ENCODE assay signal across 19 cellular contexts in the genomic region with DNA sequence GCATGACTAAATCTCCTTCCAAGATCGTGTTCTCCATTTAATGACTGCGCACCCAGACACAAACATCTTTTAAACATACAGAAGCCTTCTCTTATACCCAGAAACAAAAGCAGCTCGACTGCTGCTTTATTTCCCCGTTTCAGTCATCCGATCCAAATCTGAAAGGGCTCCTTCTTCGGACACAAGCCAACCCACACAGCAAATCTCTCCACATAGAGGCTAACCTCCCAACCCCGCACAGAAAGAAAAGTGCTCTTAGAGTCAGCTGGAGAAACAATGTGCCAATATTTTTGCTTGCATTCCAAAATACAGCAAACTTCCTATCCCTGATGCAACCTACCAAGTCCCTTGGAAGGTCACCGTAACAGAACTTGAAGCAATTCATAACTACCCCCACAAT. TPM values are rescaled to one million over a fixed set of nuclear protein-coding genes. Genes with fewer than 3 reads are reported as not detected.
DNase-seq lines count a peak whose midpoint lies in the region; ATAC-seq and TF ChIP-seq lines count a peak whose summit lies in the region.
"Had no signal": no experiment of that assay in that cellular context is flagged by ENCODE, and none has a peak within 500 bp of the region (broad histone marks: within the 10 kb centered on the region; RNA-seq: fewer than 3 reads in every experiment).

No MANE protein-coding gene starts in this region.

- H3K27me3 ChIP-seq in adipocyte (replicated peaks; ENCODE audit: control insufficient read depth, insufficient read depth, low read length) = no peaks in the 10 kb centered on the region
- no peaks in the 10 kb centered on the region for H3K27me3 ChIP-seq in lower lobe of right lung (ENCODE audit: low read depth)
- H3K27me3 ChIP-seq: uterus had no signal

- intact Hi-C loops in lower lobe of right lung (cut with DNase I) = no loop called here
- intact Hi-C loops in Calu3 (cut with micrococcal nuclease; ENCODE audit: unreplicated experiment) = no loop called here

- peaks cover 40% of the 10 kb centered on the region for H3K4me1 Mint-ChIP-seq in Calu3 (ENCODE audit: low read depth, unreplicated experiment)
- H3K4me1 Mint-ChIP-seq: activated CD4-positive, alpha-beta memory T cell treated with anti-CD3 and anti-CD28 coated beads, Interleukin-2, amount 10 ng/mL, durations not matched to agents 7 days and 5 days; B cell; stimulated activated naive B cell treated with anti-CD40 and anti-IgM and Interleukin-4, amounts not matched to agents 10 μg/mL and 1 μg/mL and 100 μg/mL, for 72 hours had no signal

- no peak for DNase-seq in adipocyte (ENCODE audit: low read depth)
- peak; percentile 71 for DNase-seq in choroid plexus epithelial cell (ENCODE audit: low read depth)
- DNase-seq in lower lobe of right lung = no peak
- peak; percentile 30 for DNase-seq in stromal cell of bone marrow (ENCODE audit: low read depth)
- DNase-seq in NCI-H2107 treated with DMSO at 0.1 percent for 48 hours (lab: John Stamatoyannopoulos, UW; ENCODE audit: unreplicated experiment) = no peak
- no peak for DNase-seq in Calu3
- DNase-seq in A172 (ENCODE audit: low spot score) = no peak
- no peak for DNase-seq in stimulated activated CD4-positive, alpha-beta T cell treated with anti-CD3 and anti-CD28 coated beads, Interleukin-2, amount 100 ng/mL, for 24 hours
- DNase-seq: activated CD4-positive, alpha-beta memory T cell treated with anti-CD3 and anti-CD28 coated beads, Interleukin-2, amount 10 ng/mL, durations not matched to agents 7 days and 5 days; activated T-cell treated with anti-CD3 and anti-CD28 coated beads, Interleukin-2, amount 50 U/mL, for 48 hours; mammary epithelial cell; NCI-H2029 treated with DMSO at 0.1 percent for 48 hours; NCI-H524 treated with DMSO at 0.1 percent for 48 hours; PC-9; stimulated activated naive B cell treated with anti-CD40 and anti-IgM and Interleukin-4, amounts not matched to agents 10 μg/mL and 1 μg/mL and 100 μg/mL, for 72 hours; uterus had no signal

- H3K9ac ChIP-seq in adipocyte (ENCODE audit: low read length) = peak overlapping the region; percentile 22

- CTCF ChIA-PET in Calu3 (lab: Charles Lee) = no interaction called here

- H3K36me3 ChIP-seq in adipocyte (ENCODE audit: control insufficient read depth, insufficient read depth, low read length, severe bottlenecking) (no peaks in the 10 kb centered on the region), lower lobe of right lung (no peaks in the 10 kb centered on the region)
- H3K36me3 ChIP-seq: uterus had no signal

- peak; percentile 34 to 56 for ATAC-seq in lower lobe of right lung
- ATAC-seq: HCT116; stimulated activated naive B cell treated with anti-CD40 and anti-IgM and Interleukin-4, amounts not matched to agents 10 μg/mL and 1 μg/mL and 100 μg/mL, for 72 hours had no signal

- no peaks in the 10 kb centered on the region for H3K27me3 Mint-ChIP-seq in Calu3 (ENCODE audit: unreplicated experiment)

- no peaks in the 10 kb centered on the region for H3K36me3 Mint-ChIP-seq in Calu3 (ENCODE audit: insufficient read depth, unreplicated experiment)
- H3K36me3 Mint-ChIP-seq: stimulated activated naive B cell treated with anti-CD40 and anti-IgM and Interleukin-4, amounts not matched to agents 10 μg/mL and 1 μg/mL and 100 μg/mL, for 72 hours had no signal

- H3K27ac Mint-ChIP-seq in Calu3 (ENCODE audit: unreplicated experiment) = no peak overlapping the region
- H3K27ac Mint-ChIP-seq: activated CD4-positive, alpha-beta memory T cell treated with anti-CD3 and anti-CD28 coated beads, Interleukin-2, amount 10 ng/mL, durations not matched to agents 7 days and 5 days; B cell; stimulated activated naive B cell treated with anti-CD40 and anti-IgM and Interleukin-4, amounts not matched to agents 10 μg/mL and 1 μg/mL and 100 μg/mL, for 72 hours had no signal

- no peak for TF ChIP-seq CTCF in choroid plexus epithelial cell (conservative IDR thresholded peaks at IDR 0.05; ENCODE audit: low read depth, low read length)
- TF ChIP-seq CTCF in lower lobe of right lung (IDR thresholded peaks at IDR 0.05) = no peak
- TF ChIP-seq CTCF in Calu3 (IDR thresholded peaks at IDR 0.05; ENCODE audit: unreplicated experiment) = no peak

- BruUV-seq in Calu3 (replicated peaks; lab: Mats Ljungman, UMichigan) = no TSS peak

- H3K4me3 ChIP-seq in adipocyte (ENCODE audit: low read length) (peak overlapping the region; percentile 52), choroid plexus epithelial cell (ENCODE audit: low read depth, low read length) (peak overlapping the region; percentile 17), lower lobe of right lung (peak overlapping the region; percentile 13)
- H3K4me3 ChIP-seq: PC-9, skin epidermis, uterus had no signal

- no peaks in the 10 kb centered on the region for H3K9me3 Mint-ChIP-seq in Calu3 (ENCODE audit: low read depth, unreplicated experiment)
- H3K9me3 Mint-ChIP-seq: activated CD4-positive, alpha-beta memory T cell treated with anti-CD3 and anti-CD28 coated beads, Interleukin-2, amount 10 ng/mL, durations not matched to agents 7 days and 5 days; stimulated activated naive B cell treated with anti-CD40 and anti-IgM and Interleukin-4, amounts not matched to agents 10 μg/mL and 1 μg/mL and 100 μg/mL, for 72 hours had no signal

- H3K4me1 ChIP-seq in adipocyte (ENCODE audit: control insufficient read depth, insufficient read depth, low read length) (peaks cover 22% of the 10 kb centered on the region), lower lobe of right lung (peaks cover 4% of the 10 kb centered on the region)
- H3K4me1 ChIP-seq: uterus had no signal

- H3K27ac ChIP-seq in lower lobe of right lung = no peak overlapping the region
- H3K27ac ChIP-seq: PC-9, skin epidermis, uterus had no signal

- H3K4me3 Mint-ChIP-seq in Calu3 (ENCODE audit: low read depth, unreplicated experiment) = no peak overlapping the region
- H3K4me3 Mint-ChIP-seq: activated CD4-positive, alpha-beta memory T cell treated with anti-CD3 and anti-CD28 coated beads, Interleukin-2, amount 10 ng/mL, durations not matched to agents 7 days and 5 days; B cell; stimulated activated naive B cell treated with anti-CD40 and anti-IgM and Interleukin-4, amounts not matched to agents 10 μg/mL and 1 μg/mL and 100 μg/mL, for 72 hours had no signal

- no peaks in the 10 kb centered on the region for H3K9me3 ChIP-seq in adipocyte (ENCODE audit: control insufficient read depth, low read length)
- H3K9me3 ChIP-seq in lower lobe of right lung = no peaks in the 10 kb centered on the region
- H3K9me3 ChIP-seq: uterus had no signal

RNA-seq across cellular contexts. Expression of gene GAREM1, which starts 29.1 kb away (rescaled TPM):
- 10.3 TPM for total RNA-seq in lower lobe of right lung
- total RNA-seq in Calu3 (2022) = 17.0 and 19.3 TPM in 2 replicates
- total RNA-seq in A172 (2014; rRNA removed; shearing (Covaris generic)) = not detected in 2 replicates
- total RNA-seq: B cell had no signal

Comparison
In these comparisons a context has a peak if more than half of its experiments do, and no peak if none do; other contexts are left out.
1. DNase-seq: peak in choroid plexus epithelial cell (single experiment) and stromal cell of bone marrow (single experiment); none in adipocyte (single experiment), lower lobe of right lung (single experiment), NCI-H2107 treated with DMSO at 0.1 percent for 48 hours (single experiment), Calu3 (single experiment), A172 (single experiment) and stimulated activated CD4-positive, alpha-beta T cell treated with anti-CD3 and anti-CD28 coated beads, Interleukin-2, amount 100 ng/mL, for 24 hours (0 of 2).
2. RNA of gene GAREM1, which starts 29.1 kb away (total RNA-seq): 17.0 to 19.3 TPM in Calu3 and 10.3 TPM in lower lobe of right lung (single experiment); not detected in A172; every median in the first group is over 10 times any median in the second.
3. Peak in every context shown above with its lines, with median percentiles within 50 percentile points of each other: H3K4me3 ChIP-seq.